In the genomic region with DNA sequence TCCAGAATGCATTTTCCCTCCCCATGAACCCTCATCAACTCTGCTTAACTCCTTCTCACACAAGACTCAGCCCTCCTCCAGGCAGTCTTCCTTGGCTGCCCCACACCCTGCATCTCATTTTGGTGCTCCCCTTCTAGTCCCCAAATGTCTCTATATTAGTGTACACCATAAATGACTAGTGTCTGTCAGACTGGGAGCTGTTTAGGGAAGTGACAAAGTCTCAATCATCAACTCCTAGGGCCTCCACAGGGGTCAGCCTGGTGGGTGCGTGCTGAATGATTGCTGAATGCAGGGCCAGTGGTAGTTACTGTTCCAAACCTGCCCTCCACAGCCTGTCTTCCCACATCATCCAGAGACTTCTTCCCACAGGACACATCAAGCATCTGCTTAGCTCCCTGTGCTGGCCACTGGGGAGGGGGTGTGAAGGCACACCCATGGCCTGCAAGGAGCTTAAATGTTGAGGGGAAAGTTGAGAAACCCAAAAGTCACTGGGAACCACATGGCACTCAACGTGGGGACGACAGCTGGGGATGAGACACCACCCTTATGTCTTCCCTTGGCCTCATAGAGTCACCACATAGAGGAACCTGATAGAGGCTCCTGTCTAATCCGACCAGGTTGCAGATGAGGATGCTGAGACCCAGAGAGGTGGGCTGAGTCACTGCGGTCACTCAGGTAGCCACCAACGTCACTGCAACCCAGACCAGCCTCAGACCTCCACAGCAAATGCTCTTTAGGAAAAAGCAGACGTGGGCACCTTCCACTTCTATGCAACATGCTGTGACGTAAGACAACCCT, we compare ENCODE assay signal across 1 cellular context.
A peak's percentile ranks its signal among the peaks of the same experiment; 100 is the strongest.
TF ChIP-seq lines count a peak whose summit lies in the region.

No MANE protein-coding gene starts in this region.

TF ChIP-seq in GM12878, 131 proteins besides CTCF, POLR2A, EP300 and RAD21 (continued from another document and continues in another):
- TF ChIP-seq PKNOX1 (IDR thresholded peaks at IDR 0.05) (no peak), KLF5 (IDR thresholded peaks at IDR 0.05; ENCODE audit: partially characterized antibody) (no peak), ZNF24 (IDR thresholded peaks at IDR 0.05) (no peak), TCF7 (IDR thresholded peaks at IDR 0.05; ENCODE audit: borderline replicate concordance) (no peak), ZNF207 (IDR thresholded peaks at IDR 0.05; ENCODE audit: borderline replicate concordance) (no peak), NR2C1 (IDR thresholded peaks at IDR 0.05) (no peak), YBX1 (IDR thresholded peaks at IDR 0.05) (no peak), MEF2B (IDR thresholded peaks at IDR 0.05; ENCODE audit: partially characterized antibody, poor library complexity, severe bottlenecking) (no peak), MYB (IDR thresholded peaks at IDR 0.05; ENCODE audit: borderline replicate concordance, low read depth, low read length) (no peak), SIN3A (IDR thresholded peaks at IDR 0.05; ENCODE audit: low read depth, low read length) (no peak), CREB1 (IDR thresholded peaks at IDR 0.05; ENCODE audit: low read depth) (no peak), HDGF (IDR thresholded peaks at IDR 0.05) (no peak), ZBTB33 (IDR thresholded peaks at IDR 0.05) (no peak), NR2C2 (IDR thresholded peaks at IDR 0.05; ENCODE audit: borderline replicate concordance, control insufficient read depth, insufficient read length, low read depth) (no peak), ATF7 (IDR thresholded peaks at IDR 0.05; ENCODE audit: low read depth) (no peak), MYC (IDR thresholded peaks at IDR 0.05; ENCODE audit: insufficient read depth, insufficient read length, insufficient replicate concordance, low read length, severe bottlenecking) (no peak), SMAD5 (IDR thresholded peaks at IDR 0.05; ENCODE audit: low read depth) (no peak), SRF (IDR thresholded peaks at IDR 0.05; ENCODE audit: low read depth in 2 of 2, low read length in 2 of 2) (0 out of 4 replicates have a peak, but pooled peaks of 1 of the 2 experiments have one; percentile 40), FOS (IDR thresholded peaks at IDR 0.05; ENCODE audit: borderline replicate concordance, extremely low read depth, insufficient read length) (no peak), E4F1 (IDR thresholded peaks at IDR 0.05; ENCODE audit: borderline replicate concordance, partially characterized antibody) (no peak), EZH2 (IDR thresholded peaks at IDR 0.05; ENCODE audit: borderline replicate concordance, control insufficient read depth, low read depth, low read length) (no peak), POLR2AphosphoS2 (IDR thresholded peaks at IDR 0.05; ENCODE audit: low read depth, low read length) (no peak), SUZ12 (IDR thresholded peaks at IDR 0.05; ENCODE audit: unreplicated experiment) (no peak), RUNX3 (IDR thresholded peaks at IDR 0.05; ENCODE audit: low read length) (no peak), USF2 (IDR thresholded peaks at IDR 0.05; ENCODE audit: borderline replicate concordance, low read depth, low read length) (no peak), SMAD1 (IDR thresholded peaks at IDR 0.05; ENCODE audit: low read depth, partially characterized antibody) (no peak), SPI1 (IDR thresholded peaks at IDR 0.05; ENCODE audit: borderline replicate concordance, insufficient read depth, low read depth, low read length) (peak; percentile 84), ZBTB11 (CRISPR knock-in tag; IDR thresholded peaks at IDR 0.05) (no peak), ZBED1 (IDR thresholded peaks at IDR 0.05; ENCODE audit: borderline replicate concordance) (no peak), TCF3 (IDR thresholded peaks at IDR 0.05; ENCODE audit: borderline replicate concordance, insufficient read depth, low read depth, low read length) (no peak), MTA2 (IDR thresholded peaks at IDR 0.05; ENCODE audit: low read depth) (peak; percentile 27; the same call in 1 of the 2 replicates)
- TF ChIP-seq, protein P1, sequence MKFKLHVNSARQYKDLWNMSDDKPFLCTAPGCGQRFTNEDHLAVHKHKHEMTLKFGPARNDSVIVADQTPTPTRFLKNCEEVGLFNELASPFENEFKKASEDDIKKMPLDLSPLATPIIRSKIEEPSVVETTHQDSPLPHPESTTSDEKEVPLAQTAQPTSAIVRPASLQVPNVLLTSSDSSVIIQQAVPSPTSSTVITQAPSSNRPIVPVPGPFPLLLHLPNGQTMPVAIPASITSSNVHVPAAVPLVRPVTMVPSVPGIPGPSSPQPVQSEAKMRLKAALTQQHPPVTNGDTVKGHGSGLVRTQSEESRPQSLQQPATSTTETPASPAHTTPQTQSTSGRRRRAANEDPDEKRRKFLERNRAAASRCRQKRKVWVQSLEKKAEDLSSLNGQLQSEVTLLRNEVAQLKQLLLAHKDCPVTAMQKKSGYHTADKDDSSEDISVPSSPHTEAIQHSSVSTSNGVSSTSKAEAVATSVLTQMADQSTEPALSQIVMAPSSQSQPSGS (IDR thresholded peaks at IDR 0.05; ENCODE audit: low read length) = no peak
- TF ChIP-seq, protein P2, sequence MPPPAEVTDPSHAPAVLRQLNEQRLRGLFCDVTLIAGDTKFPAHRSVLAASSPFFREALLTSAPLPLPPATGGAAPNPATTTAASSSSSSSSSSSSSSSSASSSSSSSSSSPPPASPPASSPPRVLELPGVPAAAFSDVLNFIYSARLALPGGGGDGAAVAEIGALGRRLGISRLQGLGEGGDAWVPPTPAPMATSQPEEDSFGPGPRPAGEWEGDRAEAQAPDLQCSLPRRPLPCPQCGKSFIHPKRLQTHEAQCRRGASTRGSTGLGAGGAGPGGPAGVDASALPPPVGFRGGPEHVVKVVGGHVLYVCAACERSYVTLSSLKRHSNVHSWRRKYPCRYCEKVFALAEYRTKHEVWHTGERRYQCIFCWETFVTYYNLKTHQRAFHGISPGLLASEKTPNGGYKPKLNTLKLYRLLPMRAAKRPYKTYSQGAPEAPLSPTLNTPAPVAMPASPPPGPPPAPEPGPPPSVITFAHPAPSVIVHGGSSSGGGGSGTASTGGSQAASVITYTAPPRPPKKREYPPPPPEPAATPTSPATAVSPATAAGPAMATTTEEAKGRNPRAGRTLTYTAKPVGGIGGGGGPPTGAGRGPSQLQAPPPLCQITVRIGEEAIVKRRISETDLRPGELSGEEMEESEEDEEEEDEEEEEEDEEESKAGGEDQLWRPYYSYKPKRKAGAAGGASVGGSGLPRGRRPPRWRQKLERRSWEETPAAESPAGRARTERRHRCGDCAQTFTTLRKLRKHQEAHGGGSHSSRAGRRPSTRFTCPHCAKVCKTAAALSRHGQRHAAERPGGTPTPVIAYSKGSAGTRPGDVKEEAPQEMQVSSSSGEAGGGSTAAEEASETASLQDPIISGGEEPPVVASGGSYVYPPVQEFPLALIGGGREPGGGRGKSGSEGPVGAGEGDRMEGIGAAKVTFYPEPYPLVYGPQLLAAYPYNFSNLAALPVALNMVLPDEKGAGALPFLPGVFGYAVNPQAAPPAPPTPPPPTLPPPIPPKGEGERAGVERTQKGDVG (CRISPR knock-in tag; IDR thresholded peaks at IDR 0.05) = no peak
- TF ChIP-seq, protein P3, sequence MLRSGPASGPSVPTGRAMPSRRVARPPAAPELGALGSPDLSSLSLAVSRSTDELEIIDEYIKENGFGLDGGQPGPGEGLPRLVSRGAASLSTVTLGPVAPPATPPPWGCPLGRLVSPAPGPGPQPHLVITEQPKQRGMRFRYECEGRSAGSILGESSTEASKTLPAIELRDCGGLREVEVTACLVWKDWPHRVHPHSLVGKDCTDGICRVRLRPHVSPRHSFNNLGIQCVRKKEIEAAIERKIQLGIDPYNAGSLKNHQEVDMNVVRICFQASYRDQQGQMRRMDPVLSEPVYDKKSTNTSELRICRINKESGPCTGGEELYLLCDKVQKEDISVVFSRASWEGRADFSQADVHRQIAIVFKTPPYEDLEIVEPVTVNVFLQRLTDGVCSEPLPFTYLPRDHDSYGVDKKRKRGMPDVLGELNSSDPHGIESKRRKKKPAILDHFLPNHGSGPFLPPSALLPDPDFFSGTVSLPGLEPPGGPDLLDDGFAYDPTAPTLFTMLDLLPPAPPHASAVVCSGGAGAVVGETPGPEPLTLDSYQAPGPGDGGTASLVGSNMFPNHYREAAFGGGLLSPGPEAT (IDR thresholded peaks at IDR 0.05; ENCODE audit: low read depth) = no peak
- TF ChIP-seq, protein P4, sequence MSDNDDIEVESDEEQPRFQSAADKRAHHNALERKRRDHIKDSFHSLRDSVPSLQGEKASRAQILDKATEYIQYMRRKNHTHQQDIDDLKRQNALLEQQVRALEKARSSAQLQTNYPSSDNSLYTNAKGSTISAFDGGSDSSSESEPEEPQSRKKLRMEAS (IDR thresholded peaks at IDR 0.05; ENCODE audit: low read depth, low read length) = no peak
